In the genomic region with DNA sequence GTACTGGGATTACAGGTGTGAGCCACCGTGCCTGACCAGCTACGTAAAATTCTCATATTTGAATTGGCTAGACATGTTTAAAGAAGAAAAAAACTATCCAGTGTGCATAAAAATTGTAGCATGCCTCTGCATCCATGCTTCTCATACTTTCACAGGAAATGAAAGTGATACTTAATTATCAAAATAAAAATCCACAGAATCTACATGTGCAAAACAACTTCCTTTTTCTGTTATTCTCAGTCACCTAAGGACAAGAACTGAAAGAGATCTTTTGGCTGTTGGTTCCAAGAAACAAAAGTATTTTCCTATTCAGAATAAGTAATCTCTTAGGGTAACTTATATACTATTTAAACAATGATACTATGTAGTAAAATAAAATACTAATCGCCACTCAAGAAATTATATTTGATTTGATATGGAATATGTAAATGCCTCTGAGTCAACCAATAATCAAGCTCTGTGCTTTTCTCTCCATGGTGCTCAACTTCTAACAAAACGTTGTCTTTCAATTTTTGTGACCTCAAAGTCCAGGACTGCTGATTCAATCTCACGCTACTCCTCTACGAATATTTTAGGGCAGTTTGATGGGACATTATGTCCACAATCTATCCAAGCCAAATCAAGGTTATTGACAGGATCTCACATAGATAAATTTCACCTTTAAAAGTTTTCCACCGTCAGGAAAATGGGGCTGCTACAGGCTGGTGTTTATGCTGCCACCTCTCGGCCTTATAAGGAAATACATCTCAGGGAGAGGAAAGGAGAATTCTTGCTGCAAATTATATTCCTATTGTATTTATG, we compare ENCODE assay signal across 8 cellular contexts.
A peak's percentile ranks its signal among the peaks of the same experiment; 100 is the strongest.
DNase-seq lines count a peak whose midpoint lies in the region; TF ChIP-seq lines count a peak whose summit lies in the region.

No MANE protein-coding gene starts in this region.

- peaks cover 0 to 4% (median 0%) of the 10 kb centered on the region in 45 donors for H3K27me3 ChIP-seq in dorsolateral prefrontal cortex

- DNase-seq in NCI-H146 (lab: John Stamatoyannopoulos, UW) (peak; percentile 3), NCI-H146 treated with DMSO at 0.1 percent for 48 hours (lab: John Stamatoyannopoulos, UW; ENCODE audit: unreplicated experiment) (no peak), GM19240 (ENCODE audit: insufficient read length, low spot score) (peak; percentile 27), HuH-7 (ENCODE audit: low spot score) (peak; percentile 42), SK-N-DZ (ENCODE audit: low spot score) (peak; percentile 13), dorsolateral prefrontal cortex (no peak), posterior vena cava (ENCODE audit: low spot score) (no peak)

- H3K27me3 Mint-ChIP-seq in nephron (ENCODE audit: low read depth) = peaks cover 66% of the 10 kb centered on the region

- H3K9me3 Mint-ChIP-seq in nephron = no peaks in the 10 kb centered on the region

- H3K36me3 Mint-ChIP-seq in nephron (ENCODE audit: low read depth) = no peaks in the 10 kb centered on the region

- intact Hi-C loops in dorsolateral prefrontal cortex (cut with DNase I) = loop anchor here in 1 of 2 donors (10.0 kb wide), 1 partner anchor 58 kb away; no protein-coding TSS in a partner anchor
- intact Hi-C loops in posterior vena cava (cut with DNase I) = no loop called here

- H3K4me1 Mint-ChIP-seq in nephron = peaks cover 5% of the 10 kb centered on the region

- TF ChIP-seq CTCF in dorsolateral prefrontal cortex (IDR thresholded peaks at IDR 0.05 in 54 of 56, conservative IDR thresholded peaks at IDR 0.05 in 2 of 56; ENCODE audit: low read depth in 1 of 56, partially characterized antibody in 56 of 56) = peak; percentile 64 to 92 (median 82)
- TF ChIP-seq CTCF in nephron (IDR thresholded peaks at IDR 0.05; ENCODE audit: unreplicated experiment in 3 of 3) = peak; percentile 84 to 87 (median 85)

- H3K27ac Mint-ChIP-seq in nephron = no peak overlapping the region

- H3K4me3 ChIP-seq in dorsolateral prefrontal cortex = no peak overlapping the region

- H3K4me3 Mint-ChIP-seq in nephron = no peak overlapping the region

- H3K27ac ChIP-seq in dorsolateral prefrontal cortex = no peak overlapping the region

Comparison
In these comparisons a context has a peak if more than half of its experiments do, and no peak if none do; other contexts are left out.
1. DNase-seq: peak in NCI-H146 (single experiment), GM19240 (single experiment), HuH-7 (single experiment) and SK-N-DZ (single experiment); none in NCI-H146 treated with DMSO at 0.1 percent for 48 hours (single experiment), dorsolateral prefrontal cortex (0 of 10) and posterior vena cava (single experiment).